Comparison of ENCODE assay signal across 12 cellular contexts in the genomic region with DNA sequence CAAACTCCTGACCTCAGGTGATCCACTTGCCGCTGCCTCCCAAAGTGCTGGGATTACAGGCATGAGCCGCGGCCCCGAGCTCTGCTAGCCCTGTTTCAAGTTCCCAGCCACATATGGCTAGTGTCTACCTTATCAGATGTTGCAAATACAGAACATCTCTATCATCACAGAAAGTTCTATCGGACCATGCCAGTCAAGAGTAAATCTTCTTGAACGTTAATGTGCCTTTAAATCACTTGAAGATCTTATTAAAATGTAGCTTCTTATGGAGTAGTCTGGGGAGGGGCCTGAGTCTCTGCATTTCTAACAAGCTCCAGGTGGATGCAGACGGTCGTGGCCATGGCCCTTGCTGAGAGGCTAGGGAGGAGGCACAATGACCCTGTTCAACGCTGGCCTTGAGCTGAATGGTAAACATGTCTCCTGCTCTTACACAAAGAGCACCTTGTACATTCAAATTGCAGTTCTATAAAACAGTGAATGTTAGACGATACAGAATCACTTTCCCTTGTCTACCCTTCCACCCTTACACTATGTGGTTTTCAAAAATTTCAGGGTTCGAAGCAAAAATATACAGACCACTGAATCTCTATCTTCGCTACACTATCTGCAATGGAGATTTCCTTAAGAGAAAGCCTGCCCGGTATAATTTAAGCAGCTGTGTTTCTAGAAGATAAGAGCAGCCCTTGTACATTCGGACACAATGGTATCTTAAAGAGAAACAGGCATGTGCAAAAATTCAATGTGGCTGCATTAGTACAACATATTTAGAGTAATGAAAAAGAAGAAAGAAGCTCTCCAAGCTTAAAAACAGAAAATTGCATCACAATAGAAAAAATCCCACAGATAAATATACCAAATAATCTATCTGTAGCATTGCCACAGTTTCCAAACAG.
"Had no signal": no experiment of that assay in that cellular context is flagged by ENCODE, and none has a peak within 500 bp of the region (broad histone marks: within the 10 kb centered on the region; RNA-seq: fewer than 3 reads in every experiment).

No MANE protein-coding gene starts in this region.

- H3K27me3 ChIP-seq: foreskin keratinocyte had no signal

- ATAC-seq: activated CD4-positive, alpha-beta T cell treated with anti-CD3 and anti-CD28 coated beads for 36 hours; activated CD8-positive, alpha-beta T cell treated with anti-CD3 and anti-CD28 coated beads for 36 hours; activated T-cell treated with anti-CD3 and anti-CD28 coated beads, Interleukin-2, amount 50 U/mL, for 72 hours; left lobe of liver had no signal

- DNase-seq: activated CD4-positive, alpha-beta T cell treated with anti-CD3 and anti-CD28 coated beads for 36 hours; activated CD8-positive, alpha-beta memory T cell treated with anti-CD3 and anti-CD28 coated beads, Interleukin-2, amount 50 U/mL, for 4 hours; activated CD8-positive, alpha-beta T cell treated with anti-CD3 and anti-CD28 coated beads for 36 hours; activated T-cell treated with anti-CD3 and anti-CD28 coated beads, Interleukin-2, amount 50 U/mL, for 72 hours; aorta; foreskin keratinocyte; mesenchymal stem cell; nephron progenitor cell; stimulated activated CD4-positive, alpha-beta T cell treated with anti-CD3 and anti-CD28 coated beads, Interleukin-2, amount 100 ng/mL, for 48 hours; stimulated activated naive CD4-positive, alpha-beta T cell treated with Interleukin-2 at 50 U/mL for 16 hours; T-helper 2 cell had no signal

- H3K27ac ChIP-seq: foreskin keratinocyte had no signal

- H3K4me1 ChIP-seq: foreskin keratinocyte had no signal
